In the genomic region with DNA sequence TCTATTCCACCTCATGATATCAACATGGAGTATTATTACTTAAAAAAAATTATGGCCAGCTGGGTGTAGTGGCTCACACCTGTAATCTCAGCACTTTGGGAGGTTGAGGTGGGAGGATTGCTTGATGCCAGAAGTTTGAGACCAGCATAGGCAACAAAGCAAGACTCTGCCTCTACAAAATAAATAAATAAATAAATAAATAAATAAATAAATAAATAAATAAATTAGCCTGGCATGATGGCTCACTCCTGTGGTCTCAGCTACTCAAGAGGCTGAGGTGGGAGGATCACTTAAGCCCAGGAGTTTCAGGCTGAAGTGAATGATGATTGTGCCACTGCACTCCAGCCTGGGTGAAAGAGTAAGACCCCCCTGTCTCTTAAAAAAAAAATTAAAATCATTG, we compare ENCODE assay signal across 1 cellular context.
TF ChIP-seq lines count a peak whose summit lies in the region.

No MANE protein-coding gene starts in this region.

TF ChIP-seq in HEK293, 187 proteins besides CTCF, POLR2A, EP300 and RAD21 (continued from another document):
- peak; percentile 43 for TF ChIP-seq ZNF510 (tag by site-specific recombination; IDR thresholded peaks at IDR 0.05; ENCODE audit: insufficient replicate concordance)
- TF ChIP-seq ZXDB (tag by site-specific recombination; IDR thresholded peaks at IDR 0.05), result 0 out of 2 replicates have a peak, but pooled peaks have one; percentile 28
- peak; percentile 70; the same call in 1 of the 2 replicates for TF ChIP-seq ZNF202 (tag by site-specific recombination; IDR thresholded peaks at IDR 0.05; ENCODE audit: borderline replicate concordance)
- TF ChIP-seq ZNF555 (tag by site-specific recombination; conservative IDR thresholded peaks at IDR 0.05), result peak; percentile 76
- TF ChIP-seq SP3 (tag by site-specific recombination; IDR thresholded peaks at IDR 0.05), result 0 out of 2 replicates have a peak, but pooled peaks have one; percentile 27
- peak; percentile 37; the same call in 1 of the 2 replicates for TF ChIP-seq ZNF560 (tag by site-specific recombination; IDR thresholded peaks at IDR 0.05; ENCODE audit: borderline replicate concordance)
- peak; percentile 61; the same call in 1 of the 2 replicates for TF ChIP-seq ZNF140 (tag by site-specific recombination; IDR thresholded peaks at IDR 0.05)
- TF ChIP-seq ZNF433 (tag by site-specific recombination; IDR thresholded peaks at IDR 0.05; ENCODE audit: low read depth), result peak; percentile 45; the same call in 1 of the 2 replicates
- peak; percentile 51; the same call in 1 of the 2 replicates for TF ChIP-seq ZBTB21 (tag by site-specific recombination; IDR thresholded peaks at IDR 0.05)
- peak; percentile 55; the same call in 1 of the 2 replicates for TF ChIP-seq ZNF664 (tag by site-specific recombination; IDR thresholded peaks at IDR 0.05)
- peak; percentile 73 for TF ChIP-seq ZNF426 (tag by site-specific recombination; IDR thresholded peaks at IDR 0.05)
- TF ChIP-seq ZNF629 (tag by site-specific recombination; IDR thresholded peaks at IDR 0.05), result 0 out of 2 replicates have a peak, but pooled peaks have one; percentile 22
- peak; percentile 64 for TF ChIP-seq ZNF623 (tag by site-specific recombination; IDR thresholded peaks at IDR 0.05)
- TF ChIP-seq ZBTB8A (tag by site-specific recombination; IDR thresholded peaks at IDR 0.05), result peak; percentile 62
- peak; percentile 48; the same call in 1 of the 2 replicates for TF ChIP-seq ZNF558 (tag by site-specific recombination; IDR thresholded peaks at IDR 0.05)
- TF ChIP-seq ZNF266 (tag by site-specific recombination; IDR thresholded peaks at IDR 0.05; ENCODE audit: low read depth), result 0 out of 2 replicates have a peak, but pooled peaks have one; percentile 19
- TF ChIP-seq, protein P1, sequence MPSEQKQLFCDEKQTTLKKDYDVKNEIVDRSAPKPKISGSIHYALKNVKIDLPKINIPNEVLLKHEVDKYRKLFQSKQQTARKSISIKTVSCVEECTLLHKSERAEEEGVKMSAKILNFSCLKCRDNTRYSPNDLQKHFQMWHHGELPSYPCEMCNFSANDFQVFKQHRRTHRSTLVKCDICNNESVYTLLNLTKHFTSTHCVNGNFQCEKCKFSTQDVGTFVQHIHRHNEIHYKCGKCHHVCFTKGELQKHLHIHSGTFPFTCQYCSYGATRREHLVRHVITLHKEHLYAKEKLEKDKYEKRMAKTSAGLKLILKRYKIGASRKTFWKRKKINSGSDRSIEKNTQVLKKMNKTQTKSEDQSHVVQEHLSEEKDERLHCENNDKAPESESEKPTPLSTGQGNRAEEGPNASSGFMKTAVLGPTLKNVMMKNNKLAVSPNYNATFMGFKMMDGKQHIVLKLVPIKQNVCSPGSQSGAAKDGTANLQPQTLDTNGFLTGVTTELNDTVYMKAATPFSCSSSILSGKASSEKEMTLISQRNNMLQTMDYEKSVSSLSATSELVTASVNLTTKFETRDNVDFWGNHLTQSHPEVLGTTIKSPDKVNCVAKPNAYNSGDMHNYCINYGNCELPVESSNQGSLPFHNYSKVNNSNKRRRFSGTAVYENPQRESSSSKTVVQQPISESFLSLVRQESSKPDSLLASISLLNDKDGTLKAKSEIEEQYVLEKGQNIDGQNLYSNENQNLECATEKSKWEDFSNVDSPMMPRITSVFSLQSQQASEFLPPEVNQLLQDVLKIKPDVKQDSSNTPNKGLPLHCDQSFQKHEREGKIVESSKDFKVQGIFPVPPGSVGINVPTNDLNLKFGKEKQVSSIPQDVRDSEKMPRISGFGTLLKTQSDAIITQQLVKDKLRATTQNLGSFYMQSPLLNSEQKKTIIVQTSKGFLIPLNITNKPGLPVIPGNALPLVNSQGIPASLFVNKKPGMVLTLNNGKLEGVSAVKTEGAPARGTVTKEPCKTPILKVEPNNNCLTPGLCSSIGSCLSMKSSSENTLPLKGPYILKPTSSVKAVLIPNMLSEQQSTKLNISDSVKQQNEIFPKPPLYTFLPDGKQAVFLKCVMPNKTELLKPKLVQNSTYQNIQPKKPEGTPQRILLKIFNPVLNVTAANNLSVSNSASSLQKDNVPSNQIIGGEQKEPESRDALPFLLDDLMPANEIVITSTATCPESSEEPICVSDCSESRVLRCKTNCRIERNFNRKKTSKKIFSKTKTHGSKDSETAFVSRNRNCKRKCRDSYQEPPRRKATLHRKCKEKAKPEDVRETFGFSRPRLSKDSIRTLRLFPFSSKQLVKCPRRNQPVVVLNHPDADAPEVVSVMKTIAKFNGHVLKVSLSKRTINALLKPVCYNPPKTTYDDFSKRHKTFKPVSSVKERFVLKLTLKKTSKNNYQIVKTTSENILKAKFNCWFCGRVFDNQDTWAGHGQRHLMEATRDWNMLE (tag by site-specific recombination; conservative IDR thresholded peaks at IDR 0.05; ENCODE audit: low read depth), result peak; percentile 85
